8 cellular contexts compared by ENCODE assay signal in genomic region chr16:71484006-71484893, GRCh38.
A peak's percentile ranks its signal among the peaks of the same experiment; 100 is the strongest.
DNase-seq lines count a peak whose midpoint lies in the region; ATAC-seq, FAIRE-seq and TF ChIP-seq lines count a peak whose summit lies in the region.

No MANE protein-coding gene starts in this region.

- FAIRE-seq in islet of Langerhans (lab: Jason Lieb, UNC), result peak; percentile 95

- CTCF ChIA-PET in AG04449 (lab: Yijun Ruan, JAX), result interaction anchor here (1.1 to 1.4 kb wide), 5 partner anchors 8 to 72 kb away, joined by 3 to 10 read pairs (median 5); no protein-coding TSS in a partner anchor

- H3K4me3 ChIP-seq in AG04449 (ENCODE audit: low read depth, low read length), result peak overlapping the region; percentile 93

- DNase-seq in AG04449 (ENCODE audit: low read depth, low spot score), result peak; percentile 82
- DNase-seq in NCI-H2227 (lab: John Stamatoyannopoulos, UW; ENCODE audit: unreplicated experiment), result peak; percentile 89
- DNase-seq in activated CD4-positive, CD25-positive, alpha-beta regulatory T cell (lab: John Stamatoyannopoulos, UW), result peak; percentile 35 to 58 (median 54)
- DNase-seq in central memory CD4-positive, alpha-beta T cell, result peak; percentile 85
- DNase-seq in stimulated activated CD4-positive, alpha-beta T cell treated with anti-CD3 and anti-CD28 coated beads, Interleukin-12 subunit alpha, Interleukin-12 subunit beta, amount 100 ng/mL, for 24 hours (ENCODE audit: low read depth in 2 of 2), result peak; percentile 67 to 68

- no peak for TF ChIP-seq CTCF in AG04449 (IDR thresholded peaks at IDR 0.05; ENCODE audit: insufficient read depth, low read length, missing control alignments)

- peak; percentile 90 for ATAC-seq in GM18907 (IDR thresholded peaks at IDR 0.05; ENCODE audit: unreplicated experiment)
- ATAC-seq in HG03139 (IDR thresholded peaks at IDR 0.05; ENCODE audit: unreplicated experiment), result peak; percentile 79

- POLR2A ChIA-PET in AG04449 (lab: Yijun Ruan, JAX), result interaction anchor here (0.6 to 1.9 kb wide), 5 partner anchors 9 to 26 kb away, joined by 3 to 11 read pairs (median 7); partner anchors contain the start of gene ZNF23

Comparison
In these comparisons a context has a peak if more than half of its experiments do, and no peak if none do; other contexts are left out.
1. Peak in every context shown above with its lines: DNase-seq, ATAC-seq and H3K4me3 ChIP-seq.